ENCODE assay signal across 16 cellular contexts in the genomic region with DNA sequence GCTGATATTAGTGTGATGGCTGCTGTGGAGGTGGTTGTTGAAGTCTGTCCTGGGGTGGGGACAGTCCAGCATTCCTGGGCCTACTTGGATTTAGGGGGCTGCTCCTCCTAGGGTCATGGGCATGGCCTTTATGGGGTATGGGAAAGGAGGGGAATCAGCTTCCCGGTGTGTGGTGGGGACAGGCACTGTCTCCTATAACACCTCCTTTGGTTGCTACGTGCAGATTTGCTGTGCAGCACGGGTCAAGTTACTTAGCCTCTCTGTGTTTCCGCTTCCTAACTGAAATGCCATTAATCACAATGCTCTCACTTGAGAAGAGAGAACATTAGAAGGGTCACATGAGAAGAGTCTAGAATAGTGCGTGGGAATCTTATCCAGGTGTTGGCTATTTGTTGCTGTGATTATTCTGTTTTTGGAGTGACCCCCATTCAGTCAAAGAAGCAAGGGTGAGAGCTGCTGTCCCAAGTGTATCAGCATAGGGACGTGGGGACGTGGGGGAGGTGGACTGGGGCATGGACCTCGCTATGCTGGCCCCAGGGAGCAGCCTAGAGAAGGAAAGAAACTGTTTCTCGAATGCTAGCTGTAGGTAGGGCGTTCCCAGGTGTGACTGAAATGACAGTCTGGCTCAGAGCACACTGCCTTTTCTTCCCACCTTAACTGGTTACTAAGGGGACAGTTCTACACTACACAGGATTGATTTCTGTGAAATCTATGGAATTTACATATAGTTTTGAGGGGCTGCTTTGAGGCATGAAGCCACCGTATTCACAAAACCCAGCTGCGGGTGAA. TPM values are rescaled to one million over a fixed set of nuclear protein-coding genes. Genes with fewer than 3 reads are reported as not detected.
A peak's percentile ranks its signal among the peaks of the same experiment; 100 is the strongest.
DNase-seq lines count a peak whose midpoint lies in the region; ATAC-seq and TF ChIP-seq lines count a peak whose summit lies in the region.
"Had no signal": no experiment of that assay in that cellular context is flagged by ENCODE, and none has a peak within 500 bp of the region (broad histone marks: within the 10 kb centered on the region; RNA-seq: fewer than 3 reads in every experiment).

No MANE protein-coding gene starts in this region.

- H3K9me3 ChIP-seq in SK-N-MC (ENCODE audit: low read depth, low read length) = no peaks in the 10 kb centered on the region
- no peaks in the 10 kb centered on the region for H3K9me3 ChIP-seq in liver (ENCODE audit: control insufficient read depth in 4 of 4, low read length in 3 of 4)
- H3K9me3 ChIP-seq in prostate gland = no peaks in the 10 kb centered on the region

- H3K27ac Mint-ChIP-seq in Calu3 (ENCODE audit: unreplicated experiment) = peak overlapping the region; percentile 20
- no peak overlapping the region for H3K27ac Mint-ChIP-seq in stimulated activated memory B cell treated with anti-CD40 and anti-IgM and Interleukin-4, amounts not matched to agents 10 μg/mL and 1 μg/mL and 100 μg/mL, for 72 hours
- H3K27ac Mint-ChIP-seq in osteocyte (ENCODE audit: unreplicated experiment) = no peak overlapping the region
- H3K27ac Mint-ChIP-seq in activated CD4-positive, alpha-beta T cell treated with anti-CD3 and anti-CD28 coated beads, Interleukin-2, amount 10 ng/mL, durations not matched to agents 7 days and 5 days = no peak overlapping the region
- H3K27ac Mint-ChIP-seq: activated CD4-positive, alpha-beta T cell treated with anti-CD3 and anti-CD28 coated beads for 36 hours; activated naive CD4-positive, alpha-beta T cell treated with anti-CD3 and anti-CD28 coated beads, Interleukin-2, amount 10 ng/mL, durations not matched to agents 7 days and 5 days; naive thymus-derived CD8-positive, alpha-beta T cell had no signal

- no peak for ATAC-seq in stimulated activated memory B cell treated with anti-CD40 and anti-IgM and Interleukin-4, amounts not matched to agents 10 μg/mL and 1 μg/mL and 100 μg/mL, for 72 hours
- ATAC-seq: activated CD4-positive, alpha-beta T cell treated with anti-CD3 and anti-CD28 coated beads for 36 hours; naive thymus-derived CD8-positive, alpha-beta T cell had no signal

- TF ChIP-seq POLR2A in prostate gland (IDR thresholded peaks at IDR 0.05) = no peak

- DNase-seq in Calu3 (no peak), SK-N-MC (ENCODE audit: low read depth, low spot score) (no peak), prostate gland (ENCODE audit: low spot score) (no peak), EL (no peak), osteocyte (ENCODE audit: extremely low spot score, unreplicated experiment) (no peak)
- DNase-seq in activated CD4-positive, alpha-beta T cell treated with anti-CD3 and anti-CD28 coated beads, Interleukin-2, amount 10 ng/mL, durations not matched to agents 7 days and 5 days = no peak
- DNase-seq: activated CD4-positive, alpha-beta T cell treated with anti-CD3 and anti-CD28 coated beads for 36 hours; activated CD8-positive, alpha-beta memory T cell treated with anti-CD3 and anti-CD28 coated beads, Interleukin-2, amount 50 U/mL, for 48 hours; activated naive CD4-positive, alpha-beta T cell treated with anti-CD3 and anti-CD28 coated beads, Interleukin-2, amount 10 ng/mL, durations not matched to agents 7 days and 5 days; naive thymus-derived CD8-positive, alpha-beta T cell; NCI-H345; SIG-M5; stimulated activated CD4-positive, alpha-beta T cell treated with anti-CD3 and anti-CD28 coated beads, Interleukin-4, amount 100 ng/mL, for 24 hours had no signal

- POLR2A ChIA-PET in activated CD4-positive, alpha-beta T cell treated with anti-CD3 and anti-CD28 coated beads, Interleukin-2, amount 10 ng/mL, durations not matched to agents 7 days and 5 days (lab: Charles Lee) = no interaction called here

- H3K4me3 ChIP-seq in SK-N-MC = peak overlapping the region; percentile 28
- no peak overlapping the region for H3K4me3 ChIP-seq in liver (ENCODE audit: low read depth in 1 of 3, low read length in 3 of 3)
- no peak overlapping the region for H3K4me3 ChIP-seq in prostate gland

- H3K4me3 Mint-ChIP-seq in Calu3 (ENCODE audit: low read depth, unreplicated experiment) = peak overlapping the region; percentile 5
- no peak overlapping the region for H3K4me3 Mint-ChIP-seq in stimulated activated memory B cell treated with anti-CD40 and anti-IgM and Interleukin-4, amounts not matched to agents 10 μg/mL and 1 μg/mL and 100 μg/mL, for 72 hours
- H3K4me3 Mint-ChIP-seq in osteocyte (ENCODE audit: unreplicated experiment) = no peak overlapping the region
- no peak overlapping the region for H3K4me3 Mint-ChIP-seq in activated CD4-positive, alpha-beta T cell treated with anti-CD3 and anti-CD28 coated beads, Interleukin-2, amount 10 ng/mL, durations not matched to agents 7 days and 5 days
- H3K4me3 Mint-ChIP-seq: activated CD4-positive, alpha-beta T cell treated with anti-CD3 and anti-CD28 coated beads for 36 hours; activated naive CD4-positive, alpha-beta T cell treated with anti-CD3 and anti-CD28 coated beads, Interleukin-2, amount 10 ng/mL, durations not matched to agents 7 days and 5 days; naive thymus-derived CD8-positive, alpha-beta T cell had no signal

- no peak for TF ChIP-seq RAD21 in liver (IDR thresholded peaks at IDR 0.05)

- peaks cover 42% of the 10 kb centered on the region for H3K4me1 Mint-ChIP-seq in Calu3 (ENCODE audit: low read depth, unreplicated experiment)
- no peaks in the 10 kb centered on the region for H3K4me1 Mint-ChIP-seq in stimulated activated memory B cell treated with anti-CD40 and anti-IgM and Interleukin-4, amounts not matched to agents 10 μg/mL and 1 μg/mL and 100 μg/mL, for 72 hours
- H3K4me1 Mint-ChIP-seq in osteocyte (ENCODE audit: unreplicated experiment) = peaks cover 22% of the 10 kb centered on the region
- H3K4me1 Mint-ChIP-seq in activated CD4-positive, alpha-beta T cell treated with anti-CD3 and anti-CD28 coated beads, Interleukin-2, amount 10 ng/mL, durations not matched to agents 7 days and 5 days = no peaks in the 10 kb centered on the region
- H3K4me1 Mint-ChIP-seq: activated CD4-positive, alpha-beta T cell treated with anti-CD3 and anti-CD28 coated beads for 36 hours; activated naive CD4-positive, alpha-beta T cell treated with anti-CD3 and anti-CD28 coated beads, Interleukin-2, amount 10 ng/mL, durations not matched to agents 7 days and 5 days had no signal

- TF ChIP-seq CTCF in Calu3 (IDR thresholded peaks at IDR 0.05; ENCODE audit: unreplicated experiment) = no peak
- TF ChIP-seq CTCF in liver (IDR thresholded peaks at IDR 0.05; ENCODE audit: low read depth, low read length, missing input control) = no peak
- no peak for TF ChIP-seq CTCF in prostate gland (IDR thresholded peaks at IDR 0.05)
- no peak for TF ChIP-seq CTCF in osteocyte (IDR thresholded peaks at IDR 0.05)

- 52% methylated on average over 12 of the region's 12 CpGs for WGBS in liver
- 76% methylated on average over 12 of the region's 12 CpGs for WGBS in prostate gland

- intact Hi-C loops in Calu3 (cut with micrococcal nuclease; ENCODE audit: unreplicated experiment) = no loop called here
- intact Hi-C loops in prostate gland (cut with DNase I) = no loop called here

- no peak overlapping the region for H3K27ac ChIP-seq in SK-N-MC
- H3K27ac ChIP-seq in liver (ENCODE audit: low read depth in 1 of 2, low read length in 2 of 2) = peak overlapping the region; percentile 83
- peak overlapping the region; percentile 26 to 33 for H3K27ac ChIP-seq in prostate gland
- H3K27ac ChIP-seq: KMS-11 had no signal

- H3K9me3 Mint-ChIP-seq in Calu3 (ENCODE audit: low read depth, unreplicated experiment) (no peaks in the 10 kb centered on the region), osteocyte (ENCODE audit: unreplicated experiment) (no peaks in the 10 kb centered on the region)
- no peaks in the 10 kb centered on the region for H3K9me3 Mint-ChIP-seq in stimulated activated memory B cell treated with anti-CD40 and anti-IgM and Interleukin-4, amounts not matched to agents 10 μg/mL and 1 μg/mL and 100 μg/mL, for 72 hours
- no peaks in the 10 kb centered on the region for H3K9me3 Mint-ChIP-seq in activated CD4-positive, alpha-beta T cell treated with anti-CD3 and anti-CD28 coated beads, Interleukin-2, amount 10 ng/mL, durations not matched to agents 7 days and 5 days
- H3K9me3 Mint-ChIP-seq: activated naive CD4-positive, alpha-beta T cell treated with anti-CD3 and anti-CD28 coated beads, Interleukin-2, amount 10 ng/mL, durations not matched to agents 7 days and 5 days; naive thymus-derived CD8-positive, alpha-beta T cell had no signal

- H3K9ac ChIP-seq in SK-N-MC (ENCODE audit: insufficient read length) (no peak overlapping the region), liver (ENCODE audit: low read depth in 1 of 2, low read length in 2 of 2) (no peak overlapping the region)
- H3K9ac ChIP-seq: KMS-11 had no signal

- no TSS peak for BruUV-seq in Calu3 (replicated peaks; lab: Mats Ljungman, UMichigan)

- H3K36me3 Mint-ChIP-seq in Calu3 (ENCODE audit: insufficient read depth, unreplicated experiment) (no peaks in the 10 kb centered on the region), osteocyte (ENCODE audit: unreplicated experiment) (peaks cover 1% of the 10 kb centered on the region)
- no peaks in the 10 kb centered on the region for H3K36me3 Mint-ChIP-seq in stimulated activated memory B cell treated with anti-CD40 and anti-IgM and Interleukin-4, amounts not matched to agents 10 μg/mL and 1 μg/mL and 100 μg/mL, for 72 hours
- no peaks in the 10 kb centered on the region for H3K36me3 Mint-ChIP-seq in activated CD4-positive, alpha-beta T cell treated with anti-CD3 and anti-CD28 coated beads, Interleukin-2, amount 10 ng/mL, durations not matched to agents 7 days and 5 days (ENCODE audit: low read depth)
- H3K36me3 Mint-ChIP-seq: activated naive CD4-positive, alpha-beta T cell treated with anti-CD3 and anti-CD28 coated beads, Interleukin-2, amount 10 ng/mL, durations not matched to agents 7 days and 5 days; naive thymus-derived CD8-positive, alpha-beta T cell had no signal

- H3K27me3 ChIP-seq in liver (ENCODE audit: control insufficient read depth in 4 of 4, insufficient read depth in 4 of 4, low read length in 3 of 4) (no peaks in the 10 kb centered on the region), prostate gland (replicated peaks; ENCODE audit: insufficient read depth) (no peaks in the 10 kb centered on the region)

- no peaks in the 10 kb centered on the region for H3K27me3 Mint-ChIP-seq in Calu3 (ENCODE audit: unreplicated experiment)
- H3K27me3 Mint-ChIP-seq in stimulated activated memory B cell treated with anti-CD40 and anti-IgM and Interleukin-4, amounts not matched to agents 10 μg/mL and 1 μg/mL and 100 μg/mL, for 72 hours = peaks cover 16% of the 10 kb centered on the region
- no peaks in the 10 kb centered on the region for H3K27me3 Mint-ChIP-seq in osteocyte (ENCODE audit: unreplicated experiment)
- H3K27me3 Mint-ChIP-seq in activated CD4-positive, alpha-beta T cell treated with anti-CD3 and anti-CD28 coated beads, Interleukin-2, amount 10 ng/mL, durations not matched to agents 7 days and 5 days = peaks cover 5% of the 10 kb centered on the region
- H3K27me3 Mint-ChIP-seq: activated CD4-positive, alpha-beta T cell treated with anti-CD3 and anti-CD28 coated beads for 36 hours had no signal

- H3K36me3 ChIP-seq in SK-N-MC (ENCODE audit: insufficient read depth, low read length) (no peaks in the 10 kb centered on the region), liver (ENCODE audit: control insufficient read depth in 4 of 4, insufficient read depth in 3 of 4, low read depth in 1 of 4, low read length in 3 of 4) (no peaks in the 10 kb centered on the region), prostate gland (no peaks in the 10 kb centered on the region)

- H3K4me1 ChIP-seq in liver (ENCODE audit: control insufficient read depth in 4 of 4, insufficient read depth in 4 of 4, low read length in 3 of 4) = peaks cover 4 to 49% (median 26%) of the 10 kb centered on the region in 4 donors
- peaks cover 36% of the 10 kb centered on the region for H3K4me1 ChIP-seq in prostate gland (replicated peaks)

- CTCF ChIA-PET in Calu3 (lab: Charles Lee) = interaction anchor here (0.8 kb wide), 1 partner anchor 35 kb away, joined by 3 read pairs; no protein-coding TSS in a partner anchor
- CTCF ChIA-PET in activated CD4-positive, alpha-beta T cell treated with anti-CD3 and anti-CD28 coated beads, Interleukin-2, amount 10 ng/mL, durations not matched to agents 7 days and 5 days (lab: Charles Lee) = interaction anchor here (1.2 to 1.5 kb wide), 2 partner anchors 9 to 220 kb away, joined by 4 to 5 read pairs; no protein-coding TSS in a partner anchor

RNA-seq across cellular contexts. Expression of a gene that starts 19.9 kb away (rescaled TPM):
- total RNA-seq in Calu3 (2022) = 21.8 and 27.9 TPM in 2 replicates
- total RNA-seq in liver = 10 to 100 TPM in 1 of 2 donors, 1 to 10 TPM in 1; 8.4 to 15.5 TPM
- 1 to 10 TPM; 7.8 to 9.1 TPM for polyA plus RNA-seq in liver
- total RNA-seq in prostate gland = 10 to 100 TPM; 91.9 to 95.9 TPM
- 11.7 and 12.5 TPM in 2 replicates for total RNA-seq in osteocyte
- total RNA-seq in activated CD4-positive, alpha-beta T cell treated with anti-CD3 and anti-CD28 coated beads, Interleukin-2, amount 10 ng/mL, durations not matched to agents 7 days and 5 days = 1 to 10 TPM in 1 of 2 experiments, under 1 TPM in 1; 0.60 to 1.3 TPM

RNA-seq across cellular contexts. Expression of a gene that starts 59.0 kb away (rescaled TPM):
- total RNA-seq in Calu3 (2022) (4.0 and 5.0 TPM in 2 replicates), liver (100 to 1,000 TPM in 1 of 2 donors, 10 to 100 TPM in 1; 24.5 to 119 TPM), prostate gland (10 to 100 TPM; 25.3 to 84.5 TPM), osteocyte (15.4 and 15.9 TPM in 2 replicates)
- 10 to 100 TPM; 66.6 to 91.0 TPM for polyA plus RNA-seq in liver
- under 1 TPM in 1 of 2 experiments, not detected in 1; 0.25 TPM for total RNA-seq in activated CD4-positive, alpha-beta T cell treated with anti-CD3 and anti-CD28 coated beads, Interleukin-2, amount 10 ng/mL, durations not matched to agents 7 days and 5 days
